ENCODE assay signal across 23 cellular contexts in genomic region chr1:243441601-243442000, GRCh38.
"Had no signal": no experiment of that assay in that cellular context is flagged by ENCODE, and none has a peak within 500 bp of the region (broad histone marks: within the 10 kb centered on the region; RNA-seq: fewer than 3 reads in every experiment).

No MANE protein-coding gene starts in this region.

- H3K27me3 ChIP-seq: SJCRH30 had no signal

- H3K4me3 ChIP-seq: SJCRH30 had no signal

- DNase-seq: Kasumi-1, KG1, MV-4-11, NCI-H1048, NCI-H1105, NCI-H1417, NCI-H146, NCI-H1694 treated with DMSO at 0.1 percent for 48 hours, NCI-H2029, NCI-H2081 treated with DMSO at 0.1 percent for 48 hours, NCI-H2171, NCI-H226, NCI-H446, NCI-H510A, NCI-H524 treated with DMSO at 0.1 percent for 48 hours, NCI-H69, NCI-H774, SHP77 treated with DMSO at 0.1 percent for 48 hours, SJCRH30, T-helper 1 cell had no signal

- H3K9me3 ChIP-seq: SJCRH30 had no signal

- H3K27ac ChIP-seq: SJCRH30 had no signal

- H3K4me1 ChIP-seq: SJCRH30 had no signal

- H3K36me3 ChIP-seq: SJCRH30 had no signal

- ATAC-seq: Panc1, Right ventricle myocardium inferior, SK-N-SH treated with all-trans-retinoic acid at 6 μM for 48 hours had no signal
